Comparison of ENCODE assay signal across 28 cellular contexts in the genomic region with DNA sequence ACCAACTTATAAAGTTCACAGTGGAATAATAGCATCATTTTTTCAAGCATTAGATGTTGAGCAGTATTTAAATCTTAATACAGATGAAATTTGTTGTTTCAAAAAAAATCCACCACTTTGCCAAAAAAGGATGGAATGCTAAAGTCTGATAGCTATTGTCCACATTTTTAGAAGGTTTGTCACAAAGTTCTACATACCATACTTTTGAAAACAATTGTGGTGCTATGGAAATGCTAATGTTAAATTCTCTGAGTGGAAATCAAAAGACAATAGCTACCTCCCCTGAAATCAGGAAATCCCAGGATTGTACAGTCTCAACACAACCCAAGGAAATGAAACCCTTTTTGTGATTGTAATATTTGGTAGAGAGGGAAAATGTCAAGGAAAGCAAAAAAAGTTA. TPM values are rescaled to one million over a fixed set of nuclear protein-coding genes. Genes with fewer than 3 reads are reported as not detected.
DNase-seq lines count a peak whose midpoint lies in the region; ATAC-seq, FAIRE-seq and TF ChIP-seq lines count a peak whose summit lies in the region.
"Had no signal": no experiment of that assay in that cellular context is flagged by ENCODE, and none has a peak within 500 bp of the region (broad histone marks: within the 10 kb centered on the region; RNA-seq: fewer than 3 reads in every experiment).

No MANE protein-coding gene starts in this region.

- no peak overlapping the region for H3K4me3 Mint-ChIP-seq in activated naive CD8-positive, alpha-beta T cell treated with anti-CD3 and anti-CD28 coated beads for 36 hours
- H3K4me3 Mint-ChIP-seq in stimulated activated effector memory CD8-positive, alpha-beta T cell treated with anti-CD3 and anti-CD28 coated beads, Interleukin-12 subunit alpha, Interleukin-12 subunit beta, amount 100 ng/mL, for 72 hours = no peak overlapping the region
- H3K4me3 Mint-ChIP-seq: CD4-positive, alpha-beta T cell; natural killer cell had no signal

- H3K9me3 Mint-ChIP-seq in activated naive CD8-positive, alpha-beta T cell treated with anti-CD3 and anti-CD28 coated beads for 36 hours = peaks cover 20% of the 10 kb centered on the region
- peaks cover 25% of the 10 kb centered on the region for H3K9me3 Mint-ChIP-seq in stimulated activated effector memory CD8-positive, alpha-beta T cell treated with anti-CD3 and anti-CD28 coated beads, Interleukin-12 subunit alpha, Interleukin-12 subunit beta, amount 100 ng/mL, for 72 hours

- H3K9ac ChIP-seq in endothelial cell of umbilical vein (replicated peaks; ENCODE audit: extremely low read depth, insufficient read depth, low read length) (no peak overlapping the region), neuronal stem cell (ENCODE audit: low read depth, low read length, poor library complexity) (no peak overlapping the region)

- no peak overlapping the region for H2BK120ac ChIP-seq in neuronal stem cell (ENCODE audit: low read depth, low read length)

- H3K14ac ChIP-seq in neuronal stem cell (ENCODE audit: low read length) = no peak overlapping the region

- H4K8ac ChIP-seq in neuronal stem cell (ENCODE audit: low read depth, low read length) = no peak overlapping the region

- no peak for TF ChIP-seq POLR2A in endothelial cell of umbilical vein (IDR thresholded peaks at IDR 0.05; ENCODE audit: low read depth, low read length)

- H2BK12ac ChIP-seq in neuronal stem cell (ENCODE audit: low read length) = no peak overlapping the region

- no peak overlapping the region for H3K18ac ChIP-seq in neuronal stem cell (ENCODE audit: low read length)

- no peak overlapping the region for H2AFZ ChIP-seq in endothelial cell of umbilical vein (ENCODE audit: low read depth, low read length)
- H2AFZ ChIP-seq in neuronal stem cell (ENCODE audit: low read length) = peak overlapping the region; percentile 18

- no peak overlapping the region for H3K23ac ChIP-seq in neuronal stem cell (ENCODE audit: low read depth, low read length, poor library complexity)

- H3K4me1 ChIP-seq in endothelial cell of umbilical vein (ENCODE audit: control insufficient read depth, extremely low read depth, insufficient read depth, low read length) (no peaks in the 10 kb centered on the region), neuronal stem cell (ENCODE audit: control insufficient read depth in 2 of 2, insufficient read depth in 1 of 2, low read depth in 1 of 2, low read length in 2 of 2) (peaks cover 0 to 5% of the 10 kb centered on the region in 2 donors)
- H3K4me1 ChIP-seq: psoas muscle had no signal

- H3K27ac ChIP-seq in endothelial cell of umbilical vein (ENCODE audit: insufficient read depth, low read depth, low read length) (no peak overlapping the region), neuronal stem cell (replicated peaks; ENCODE audit: low read length) (no peak overlapping the region)
- H3K27ac ChIP-seq: psoas muscle had no signal

- no peak for FAIRE-seq in endothelial cell of umbilical vein (lab: Jason Lieb, UNC)
- FAIRE-seq: urothelium cell line had no signal

- BruUV-seq in endothelial cell of umbilical vein (replicated peaks; lab: Mats Ljungman, UMichigan) = no TSS peak

- H2BK15ac ChIP-seq in neuronal stem cell (ENCODE audit: low read length) = no peak overlapping the region

- no peaks in the 10 kb centered on the region for H3K79me2 ChIP-seq in endothelial cell of umbilical vein (ENCODE audit: control insufficient read depth, insufficient read depth, low read length)

- ATAC-seq in SK-N-SH treated with all-trans-retinoic acid at 6 μM for 48 hours = peak; percentile 88
- no peak for ATAC-seq in stimulated activated effector memory CD8-positive, alpha-beta T cell treated with anti-CD3 and anti-CD28 coated beads, Interleukin-12 subunit alpha, Interleukin-12 subunit beta, amount 100 ng/mL, for 72 hours
- ATAC-seq: natural killer cell, psoas muscle had no signal

- intact Hi-C loops in endothelial cell of umbilical vein (cut with micrococcal nuclease) = no loop called here

- H3K4me2 ChIP-seq in endothelial cell of umbilical vein (ENCODE audit: insufficient read depth, low read length) = no peak overlapping the region
- H3K4me2 ChIP-seq in neuronal stem cell (ENCODE audit: insufficient read depth, low read length, poor library complexity, severe bottlenecking) = no peak overlapping the region

- H2BK5ac ChIP-seq in neuronal stem cell (ENCODE audit: low read length) = no peak overlapping the region

- TF ChIP-seq CTCF in endothelial cell of umbilical vein (IDR thresholded peaks at IDR 0.05; ENCODE audit: extremely low read depth in 1 of 2, insufficient read depth in 1 of 2, low read depth in 1 of 2, low read length in 2 of 2) = no peak

- peak; percentile 36 for DNase-seq in ELR (ENCODE audit: low read depth)
- DNase-seq in endothelial cell of umbilical vein (ENCODE audit: low read depth, low spot score) = peak; percentile 32
- no peak for DNase-seq in neuronal stem cell (ENCODE audit: low spot score)
- no peak for DNase-seq in activated naive CD8-positive, alpha-beta T cell treated with anti-CD3 and anti-CD28 coated beads for 36 hours
- DNase-seq in AG08396 (ENCODE audit: low spot score) = no peak
- DNase-seq in stimulated activated effector memory CD8-positive, alpha-beta T cell treated with anti-CD3 and anti-CD28 coated beads, Interleukin-12 subunit alpha, Interleukin-12 subunit beta, amount 100 ng/mL, for 72 hours (ENCODE audit: low spot score in 2 of 2) = no peak
- DNase-seq in HPDE6-E6E7 (ENCODE audit: extremely low spot score) = no peak
- DNase-seq: activated CD4-positive, alpha-beta T cell treated with anti-CD3 and anti-CD28 coated beads for 48 hours; activated CD8-positive, alpha-beta memory T cell treated with anti-CD3 and anti-CD28 coated beads, Interleukin-2, amount 50 U/mL, for 48 hours; activated gamma-delta T cell treated with Interleukin-2 at 50 U/mL for 16 hours; amniotic stem cell; CD4-positive, alpha-beta T cell; cerebellar nuclear complex; foreskin melanocyte; Kasumi-1; kidney glomerular epithelial cell; mesendoderm; natural killer cell; NCI-H1092; NCI-H2029 treated with DMSO at 0.1 percent for 48 hours; NCI-H510A treated with DMSO at 0.1 percent for 48 hours; psoas muscle; RPMI8226; stimulated activated CD8-positive, alpha-beta memory T cell treated with anti-CD3 and anti-CD28 coated beads, Interleukin-4, amount 100 ng/mL, for 48 hours; substantia nigra; SW 1271 had no signal

- no peak overlapping the region for H2AK5ac ChIP-seq in neuronal stem cell (ENCODE audit: low read depth, low read length)

- no peak overlapping the region for H3K27ac Mint-ChIP-seq in activated naive CD8-positive, alpha-beta T cell treated with anti-CD3 and anti-CD28 coated beads for 36 hours
- H3K27ac Mint-ChIP-seq in stimulated activated effector memory CD8-positive, alpha-beta T cell treated with anti-CD3 and anti-CD28 coated beads, Interleukin-12 subunit alpha, Interleukin-12 subunit beta, amount 100 ng/mL, for 72 hours = no peak overlapping the region
- H3K27ac Mint-ChIP-seq: CD4-positive, alpha-beta T cell; natural killer cell had no signal

- no peaks in the 10 kb centered on the region for H4K20me1 ChIP-seq in endothelial cell of umbilical vein (replicated peaks; ENCODE audit: control insufficient read depth, extremely low read depth, insufficient read depth, low read length)

- no peaks in the 10 kb centered on the region for H3K27me3 Mint-ChIP-seq in activated naive CD8-positive, alpha-beta T cell treated with anti-CD3 and anti-CD28 coated beads for 36 hours
- H3K27me3 Mint-ChIP-seq: CD4-positive, alpha-beta T cell had no signal

- CTCF ChIA-PET in endothelial cell of umbilical vein (lab: Charles Lee) = interaction anchor here (1.1 kb wide), 1 partner anchor 50 kb away, joined by 3 read pairs; no protein-coding TSS in a partner anchor

- H4K91ac ChIP-seq in neuronal stem cell (ENCODE audit: low read depth, low read length, poor library complexity) = no peak overlapping the region

- H3K9me1 ChIP-seq in endothelial cell of umbilical vein (replicated peaks; ENCODE audit: control insufficient read depth, extremely low read depth, insufficient read depth, low read length) = no peaks in the 10 kb centered on the region

- H3K4me3 ChIP-seq in endothelial cell of umbilical vein (replicated peaks in 1 of 3; ENCODE audit: insufficient read depth in 1 of 3, low read depth in 1 of 3, low read length in 3 of 3) = no peak overlapping the region
- H3K4me3 ChIP-seq in neuronal stem cell (ENCODE audit: low read length in 2 of 2) = no peak overlapping the region
- H3K4me3 ChIP-seq: psoas muscle had no signal

- POLR2A ChIA-PET in endothelial cell of umbilical vein (lab: Charles Lee) = no interaction called here

- dilution Hi-C loops in endothelial cell of umbilical vein (cut with MboI; ENCODE audit: extremely low pct_ligation_motif_present, low sequenced_read_pairs) = no loop called here

- H3K36me3 ChIP-seq in endothelial cell of umbilical vein (ENCODE audit: control insufficient read depth in 2 of 2, extremely low read depth in 1 of 2, insufficient read depth in 2 of 2, low read length in 2 of 2) (no peaks in the 10 kb centered on the region), neuronal stem cell (replicated peaks in 1 of 2; ENCODE audit: control insufficient read depth in 2 of 2, insufficient read depth in 2 of 2, low read length in 2 of 2) (no peaks in the 10 kb centered on the region)

- H3K79me1 ChIP-seq in neuronal stem cell (ENCODE audit: low read depth, low read length) = no peaks in the 10 kb centered on the region

- H3K4me1 Mint-ChIP-seq in activated naive CD8-positive, alpha-beta T cell treated with anti-CD3 and anti-CD28 coated beads for 36 hours = no peaks in the 10 kb centered on the region
- no peaks in the 10 kb centered on the region for H3K4me1 Mint-ChIP-seq in stimulated activated effector memory CD8-positive, alpha-beta T cell treated with anti-CD3 and anti-CD28 coated beads, Interleukin-12 subunit alpha, Interleukin-12 subunit beta, amount 100 ng/mL, for 72 hours
- H3K4me1 Mint-ChIP-seq: natural killer cell had no signal

- H3K9me3 ChIP-seq in endothelial cell of umbilical vein (replicated peaks; ENCODE audit: control insufficient read depth, insufficient read depth, low read length) = no peaks in the 10 kb centered on the region
- H3K9me3 ChIP-seq in neuronal stem cell (replicated peaks in 1 of 2; ENCODE audit: control insufficient read depth in 2 of 2, insufficient read depth in 1 of 2, low read depth in 1 of 2, low read length in 2 of 2) = peaks cover 2 to 25% of the 10 kb centered on the region in 2 donors

- no peak overlapping the region for H3K4ac ChIP-seq in neuronal stem cell (ENCODE audit: low read length)

- peaks cover 5% of the 10 kb centered on the region for H3K36me3 Mint-ChIP-seq in activated naive CD8-positive, alpha-beta T cell treated with anti-CD3 and anti-CD28 coated beads for 36 hours
- H3K36me3 Mint-ChIP-seq in stimulated activated effector memory CD8-positive, alpha-beta T cell treated with anti-CD3 and anti-CD28 coated beads, Interleukin-12 subunit alpha, Interleukin-12 subunit beta, amount 100 ng/mL, for 72 hours = no peaks in the 10 kb centered on the region

- H3K27me3 ChIP-seq in endothelial cell of umbilical vein (ENCODE audit: control insufficient read depth in 2 of 2, insufficient read depth in 2 of 2, low read length in 2 of 2) = peaks cover 0 to 3% of the 10 kb centered on the region in 2 experiments
- no peaks in the 10 kb centered on the region for H3K27me3 ChIP-seq in neuronal stem cell (ENCODE audit: control insufficient read depth in 3 of 3, insufficient read depth in 3 of 3, low read depth in 1 of 3, low read length in 3 of 3)

RNA-seq across cellular contexts. Expression of a gene that starts 19.3 kb away (rescaled TPM):
- 4.6 and 5.5 TPM in 2 replicates for total RNA-seq in endothelial cell of umbilical vein
- 1.6 and 2.0 TPM in 2 replicates for polyA plus RNA-seq in endothelial cell of umbilical vein
- 2.1 and 3.2 TPM in 2 replicates for polyA plus RNA-seq in endothelial cell of umbilical vein (2011; cell fraction: cytosol; rRNA removed)
- polyA plus RNA-seq in endothelial cell of umbilical vein (2011; cell fraction: nucleus; rRNA removed) = 4.1 and 4.2 TPM in 2 replicates
- not detected in 2 replicates for polyA plus RNA-seq in endothelial cell of umbilical vein (2012)
- 0.92 and 1.6 TPM in 2 replicates for polyA minus RNA-seq in endothelial cell of umbilical vein
- 6.2 TPM for polyA minus RNA-seq in endothelial cell of umbilical vein (2011; cell fraction: cytosol; rRNA and poly(A)+ RNA removed)
- 3.3 and 4.5 TPM in 2 replicates for polyA minus RNA-seq in endothelial cell of umbilical vein (2011; cell fraction: nucleus; rRNA and poly(A)+ RNA removed)
- polyA plus RNA-seq in neuronal stem cell (2013, experiment 1 of 2) = 4.8 TPM
- 5.9 TPM for polyA plus RNA-seq in neuronal stem cell (2013, experiment 2 of 2)
- 1 to 10 TPM; 7.4 to 7.7 TPM for total RNA-seq in activated naive CD8-positive, alpha-beta T cell treated with anti-CD3 and anti-CD28 coated beads for 36 hours

Comparison
In these comparisons a context has a peak if more than half of its experiments do, and no peak if none do; other contexts are left out.
1. DNase-seq: peak in ELR (single experiment) and endothelial cell of umbilical vein (single experiment); none in neuronal stem cell (single experiment), activated naive CD8-positive, alpha-beta T cell treated with anti-CD3 and anti-CD28 coated beads for 36 hours (single experiment), AG08396 (single experiment), stimulated activated effector memory CD8-positive, alpha-beta T cell treated with anti-CD3 and anti-CD28 coated beads, Interleukin-12 subunit alpha, Interleukin-12 subunit beta, amount 100 ng/mL, for 72 hours (0 of 2) and HPDE6-E6E7 (single experiment).